29 cellular contexts compared by ENCODE assay signal in the genomic region with DNA sequence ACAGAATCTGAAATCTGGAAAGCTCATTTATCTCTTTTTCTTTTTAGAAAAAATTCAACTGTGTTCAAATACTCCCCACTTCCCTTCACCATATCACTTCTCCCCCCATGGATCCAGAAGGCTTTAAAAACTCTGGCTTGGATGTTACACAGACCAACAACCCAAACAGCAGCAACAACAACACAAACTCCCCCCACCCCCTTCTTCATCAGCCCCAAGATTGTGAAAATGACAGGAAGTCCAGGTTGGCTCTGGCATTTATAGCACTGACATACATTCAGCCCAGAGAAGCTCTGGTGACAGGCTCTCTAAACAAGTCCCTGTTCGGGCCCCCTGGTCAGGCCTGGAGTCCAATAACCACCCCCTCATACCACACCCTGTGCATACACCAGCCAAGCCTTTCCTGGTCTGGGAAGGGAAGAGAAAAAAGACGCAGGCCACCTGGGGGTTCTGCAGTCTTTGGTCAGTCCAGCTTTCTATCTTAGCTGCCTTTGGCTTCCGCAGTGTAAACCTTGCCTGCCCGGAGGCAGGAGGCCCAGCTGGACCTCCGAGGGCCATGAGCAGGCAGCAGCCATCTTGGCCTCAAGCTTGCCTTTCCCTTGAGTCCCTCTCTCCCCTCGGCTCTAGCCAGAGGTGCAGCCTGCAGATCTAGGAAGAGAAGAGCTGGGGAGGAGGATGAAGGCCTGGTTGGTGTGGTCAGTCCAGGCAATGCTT. TPM values are rescaled to one million over a fixed set of nuclear protein-coding genes. Genes with fewer than 3 reads are reported as not detected.
A peak's percentile ranks its signal among the peaks of the same experiment; 100 is the strongest.
DNase-seq lines count a peak whose midpoint lies in the region; ATAC-seq and TF ChIP-seq lines count a peak whose summit lies in the region.
"Had no signal": no experiment of that assay in that cellular context is flagged by ENCODE, and none has a peak within 500 bp of the region (broad histone marks: within the 10 kb centered on the region; RNA-seq: fewer than 3 reads in every experiment).

No MANE protein-coding gene starts in this region.

- H3K27me3 ChIP-seq in body of pancreas (peaks cover 0 to 3% of the 10 kb centered on the region in 2 donors), mesenchymal stem cell (ENCODE audit: control insufficient read depth in 1 of 2, insufficient read depth in 1 of 2, low read length in 2 of 2) (peaks cover 87 to 99% of the 10 kb centered on the region in 2 experiments), trophoblast cell (ENCODE audit: insufficient read depth, low read length) (peaks cover 24% of the 10 kb centered on the region), vagina (peaks cover 3% of the 10 kb centered on the region)

- no peak overlapping the region for H3K14ac ChIP-seq in mesenchymal stem cell (ENCODE audit: low read length in 2 of 2)
- H3K14ac ChIP-seq in trophoblast cell (ENCODE audit: low read length), result no peak overlapping the region

- H3K9me3 ChIP-seq in body of pancreas (no peaks in the 10 kb centered on the region), mesenchymal stem cell (ENCODE audit: control insufficient read depth, low read length) (no peaks in the 10 kb centered on the region), trophoblast cell (ENCODE audit: insufficient read depth, low read depth, low read length) (no peaks in the 10 kb centered on the region), vagina (no peaks in the 10 kb centered on the region)
- H3K9me3 ChIP-seq: heart left ventricle, psoas muscle, tibial artery had no signal

- H3K4me1 ChIP-seq in body of pancreas (peaks cover 66% of the 10 kb centered on the region), mesenchymal stem cell (ENCODE audit: control insufficient read depth, insufficient read depth, low read depth, low read length) (peaks cover 14% of the 10 kb centered on the region), trophoblast cell (ENCODE audit: control insufficient read depth in 1 of 2, insufficient read depth in 2 of 2, low read length in 2 of 2) (peaks cover 34 to 40% of the 10 kb centered on the region in 2 experiments), vagina (peaks cover 24% of the 10 kb centered on the region)

- WGBS in body of pancreas, 2 donors, result 59 to 70% methylated on average over 4 to 6 of the region's 6 CpGs
- WGBS in mesenchymal stem cell, result 9% methylated on average over 6 of the region's 6 CpGs
- WGBS in trophoblast cell (ENCODE audit: extremely low coverage, insufficient coverage, insufficient read length), result no CpG with 5 or more reads among the region's 6 CpGs

- H2AK5ac ChIP-seq in mesenchymal stem cell (ENCODE audit: low read length, severe bottlenecking) (no peak overlapping the region), trophoblast cell (ENCODE audit: low read length) (no peak overlapping the region)

- H3K9ac ChIP-seq in mesenchymal stem cell (ENCODE audit: low read length), result no peak overlapping the region
- H3K9ac ChIP-seq in trophoblast cell (ENCODE audit: low read length), result peak overlapping the region; percentile 47

- no peaks in the 10 kb centered on the region for H3K9me3 Mint-ChIP-seq in activated CD4-positive, alpha-beta memory T cell treated with anti-CD3 and anti-CD28 coated beads, Interleukin-2, amount 10 ng/mL, durations not matched to agents 7 days and 5 days
- H3K9me3 Mint-ChIP-seq: activated CD4-positive, alpha-beta T cell treated with anti-CD3 and anti-CD28 coated beads, Interleukin-2, amount 10 ng/mL, durations not matched to agents 7 days and 5 days; CD8-positive, alpha-beta T cell; neural crest cell; T-cell had no signal

- H4K8ac ChIP-seq in mesenchymal stem cell (ENCODE audit: low read length) (peak overlapping the region; percentile 45), trophoblast cell (ENCODE audit: low read depth, low read length) (no peak overlapping the region)

- peaks cover 81% of the 10 kb centered on the region for H3K27me3 Mint-ChIP-seq in activated CD4-positive, alpha-beta memory T cell treated with anti-CD3 and anti-CD28 coated beads, Interleukin-2, amount 10 ng/mL, durations not matched to agents 7 days and 5 days

- H3K4me3 Mint-ChIP-seq in activated CD4-positive, alpha-beta memory T cell treated with anti-CD3 and anti-CD28 coated beads, Interleukin-2, amount 10 ng/mL, durations not matched to agents 7 days and 5 days, result no peak overlapping the region
- H3K4me3 Mint-ChIP-seq: activated CD4-positive, alpha-beta T cell treated with anti-CD3 and anti-CD28 coated beads, Interleukin-2, amount 10 ng/mL, durations not matched to agents 7 days and 5 days; neural crest cell had no signal

- no peak overlapping the region for H2BK5ac ChIP-seq in mesenchymal stem cell (ENCODE audit: low read depth, low read length, poor library complexity, severe bottlenecking)
- no peak overlapping the region for H2BK5ac ChIP-seq in trophoblast cell (ENCODE audit: low read depth, low read length, poor library complexity)

- H3K18ac ChIP-seq in mesenchymal stem cell (ENCODE audit: low read depth in 1 of 2, low read length in 2 of 2) (no peak overlapping the region), trophoblast cell (ENCODE audit: low read length) (no peak overlapping the region)

- H4K12ac ChIP-seq in trophoblast cell (ENCODE audit: low read depth, low read length), result no peak overlapping the region

- H3K4me2 ChIP-seq in mesenchymal stem cell (ENCODE audit: low read length, poor library complexity, severe bottlenecking) (no peak overlapping the region), trophoblast cell (ENCODE audit: low read length) (peak overlapping the region; percentile 49)

- DNase-seq in HT-29 (ENCODE audit: low spot score), result peak; percentile 41
- DNase-seq in body of pancreas, result no peak
- DNase-seq in mesenchymal stem cell, result no peak
- DNase-seq in trophoblast cell, result no peak
- DNase-seq in activated CD4-positive, alpha-beta memory T cell treated with anti-CD3 and anti-CD28 coated beads, Interleukin-2, amount 10 ng/mL, durations not matched to agents 7 days and 5 days, result no peak
- no peak for DNase-seq in vagina (ENCODE audit: extremely low spot score in 2 of 2)
- no peak for DNase-seq in A172 (ENCODE audit: low spot score)
- DNase-seq: activated CD4-positive, alpha-beta T cell treated with anti-CD3 and anti-CD28 coated beads, Interleukin-2, amount 10 ng/mL, durations not matched to agents 7 days and 5 days; activated CD8-positive, alpha-beta memory T cell treated with anti-CD3 and anti-CD28 coated beads, Interleukin-2, amount 50 U/mL, for 4 hours; brain microvascular endothelial cell; DMS79; HCEC 1CT; heart left ventricle; NCI-H1417 treated with DMSO at 0.1 percent for 48 hours; NCI-H2171 treated with DMSO at 0.1 percent for 48 hours; NCI-H69; psoas muscle; stimulated activated CD4-positive, alpha-beta T cell treated with anti-CD3 and anti-CD28 coated beads, Interleukin-4, amount 100 ng/mL, for 1 hour; stimulated activated naive CD8-positive, alpha-beta T cell treated with anti-CD3 and anti-CD28 coated beads, Interleukin-15, Interleukin-2, amounts not matched to agents 100 U/mL and 50 U/mL, for 24 hours; T-cell; tibial artery had no signal

- intact Hi-C loops in body of pancreas (cut with DNase I), result no loop called here
- intact Hi-C loops in vagina (cut with DNase I), result no loop called here

- H3K27ac Mint-ChIP-seq in activated CD4-positive, alpha-beta memory T cell treated with anti-CD3 and anti-CD28 coated beads, Interleukin-2, amount 10 ng/mL, durations not matched to agents 7 days and 5 days, result no peak overlapping the region
- H3K27ac Mint-ChIP-seq: activated CD4-positive, alpha-beta T cell treated with anti-CD3 and anti-CD28 coated beads, Interleukin-2, amount 10 ng/mL, durations not matched to agents 7 days and 5 days; CD8-positive, alpha-beta T cell; T-cell had no signal

- no peak overlapping the region for H3K23ac ChIP-seq in mesenchymal stem cell (ENCODE audit: low read length in 2 of 2)
- H3K23ac ChIP-seq in trophoblast cell (ENCODE audit: low read length), result no peak overlapping the region

- TF ChIP-seq CTCF in body of pancreas (IDR thresholded peaks at IDR 0.05) (no peak), vagina (IDR thresholded peaks at IDR 0.05) (no peak)

- no peaks in the 10 kb centered on the region for H3K79me1 ChIP-seq in mesenchymal stem cell (replicated peaks; ENCODE audit: low read length, poor library complexity, severe bottlenecking)
- H3K79me1 ChIP-seq in trophoblast cell (ENCODE audit: low read length), result peaks cover 5% of the 10 kb centered on the region

- H2BK120ac ChIP-seq in mesenchymal stem cell (ENCODE audit: low read depth, low read length) (no peak overlapping the region), trophoblast cell (ENCODE audit: insufficient read depth, low read length, poor library complexity) (no peak overlapping the region)

- no peaks in the 10 kb centered on the region for H3K36me3 Mint-ChIP-seq in activated CD4-positive, alpha-beta memory T cell treated with anti-CD3 and anti-CD28 coated beads, Interleukin-2, amount 10 ng/mL, durations not matched to agents 7 days and 5 days (ENCODE audit: low read depth)
- H3K36me3 Mint-ChIP-seq: CD8-positive, alpha-beta T cell; T-cell had no signal

- ATAC-seq in body of pancreas, result no peak
- ATAC-seq in GM19455 (IDR thresholded peaks at IDR 0.05; ENCODE audit: unreplicated experiment), result no peak
- ATAC-seq: CD8-positive, alpha-beta T cell; heart left ventricle; psoas muscle; Right ventricle myocardium inferior; stimulated activated naive CD8-positive, alpha-beta T cell treated with anti-CD3 and anti-CD28 coated beads, Interleukin-15, Interleukin-2, amounts not matched to agents 100 U/mL and 50 U/mL, for 24 hours; T-cell had no signal

- POLR2A ChIA-PET in activated CD4-positive, alpha-beta memory T cell treated with anti-CD3 and anti-CD28 coated beads, Interleukin-2, amount 10 ng/mL, durations not matched to agents 7 days and 5 days (lab: Charles Lee), result no interaction called here

- no peak for TF ChIP-seq POLR2A in body of pancreas (IDR thresholded peaks at IDR 0.05)
- no peak for TF ChIP-seq POLR2A in vagina (IDR thresholded peaks at IDR 0.05)

- no peak overlapping the region for H2BK15ac ChIP-seq in mesenchymal stem cell (ENCODE audit: low read depth, poor library complexity, severe bottlenecking)

- H4K91ac ChIP-seq in mesenchymal stem cell (ENCODE audit: low read length) (no peak overlapping the region), trophoblast cell (ENCODE audit: low read depth, low read length) (no peak overlapping the region)

- H3K79me2 ChIP-seq in trophoblast cell (ENCODE audit: control insufficient read depth, insufficient read depth, low read length, poor library complexity), result no peaks in the 10 kb centered on the region

- H3K4ac ChIP-seq in mesenchymal stem cell (ENCODE audit: low read depth in 1 of 2, low read length in 2 of 2) (no peak overlapping the region), trophoblast cell (ENCODE audit: low read depth, low read length) (no peak overlapping the region)

- H3K27ac ChIP-seq in body of pancreas (peak overlapping the region in 3 of 4 donors; percentile 77 to 90 (median 88)), mesenchymal stem cell (ENCODE audit: low read length, poor library complexity, severe bottlenecking) (no peak overlapping the region), trophoblast cell (ENCODE audit: low read depth, low read length) (peak overlapping the region; percentile 45), vagina (no peak overlapping the region)
- H3K27ac ChIP-seq: brain microvascular endothelial cell, coronary artery, heart left ventricle, psoas muscle, tibial artery had no signal

- CTCF ChIA-PET in activated CD4-positive, alpha-beta memory T cell treated with anti-CD3 and anti-CD28 coated beads, Interleukin-2, amount 10 ng/mL, durations not matched to agents 7 days and 5 days (lab: Charles Lee), result interaction anchor here (0.9 to 1.3 kb wide), 3 partner anchors 8 to 132 kb away, joined by 3 to 5 read pairs (median 3); no protein-coding TSS in a partner anchor

- H3K36me3 ChIP-seq in body of pancreas (replicated peaks in 1 of 2; ENCODE audit: insufficient read depth in 1 of 2, low read depth in 2 of 2), result no peaks in the 10 kb centered on the region
- H3K36me3 ChIP-seq in mesenchymal stem cell (ENCODE audit: control insufficient read depth in 1 of 2, insufficient read depth in 2 of 2, low read depth in 1 of 2, low read length in 2 of 2), result no peaks in the 10 kb centered on the region
- peaks cover 0 to 2% of the 10 kb centered on the region in 2 experiments for H3K36me3 ChIP-seq in trophoblast cell (ENCODE audit: control insufficient read depth in 1 of 2, insufficient read depth in 2 of 2, low read length in 2 of 2)
- no peaks in the 10 kb centered on the region for H3K36me3 ChIP-seq in vagina
- H3K36me3 ChIP-seq: brain microvascular endothelial cell, heart left ventricle, tibial artery had no signal

- H2AFZ ChIP-seq in mesenchymal stem cell (ENCODE audit: low read depth, low read length) (no peak overlapping the region), trophoblast cell (ENCODE audit: insufficient read depth, low read length, poor library complexity) (no peak overlapping the region)

- H2BK12ac ChIP-seq in mesenchymal stem cell (ENCODE audit: low read length in 2 of 2) (no peak overlapping the region), trophoblast cell (ENCODE audit: low read length) (no peak overlapping the region)

- peaks cover 6% of the 10 kb centered on the region for H3K4me1 Mint-ChIP-seq in activated CD4-positive, alpha-beta memory T cell treated with anti-CD3 and anti-CD28 coated beads, Interleukin-2, amount 10 ng/mL, durations not matched to agents 7 days and 5 days

- H3K4me3 ChIP-seq in body of pancreas, result no peak overlapping the region
- no peak overlapping the region for H3K4me3 ChIP-seq in mesenchymal stem cell (ENCODE audit: insufficient read depth in 1 of 2, low read depth in 1 of 2, low read length in 2 of 2)
- no peak overlapping the region for H3K4me3 ChIP-seq in trophoblast cell (ENCODE audit: low read depth, low read length)
- H3K4me3 ChIP-seq in vagina, result no peak overlapping the region
- H3K4me3 ChIP-seq: coronary artery, heart left ventricle, psoas muscle, tibial artery had no signal

RNA-seq across cellular contexts. Expression of a gene that starts 6.8 kb away (rescaled TPM):
- total RNA-seq in HT-29 (2014; rRNA removed; shearing (Covaris generic)), result 4.1 and 5.4 TPM in 2 replicates
- total RNA-seq in body of pancreas (1 to 10 TPM; 1.3 to 1.6 TPM), vagina (not detected)
- 1.9 TPM for polyA plus RNA-seq in mesenchymal stem cell (2013, experiment 1 of 2)
- polyA plus RNA-seq in mesenchymal stem cell (2013, experiment 2 of 2), result 1.7 TPM
- 2.7 and 2.8 TPM in 2 replicates for polyA plus RNA-seq in trophoblast cell (2013)
- not detected for total RNA-seq in activated CD4-positive, alpha-beta memory T cell treated with anti-CD3 and anti-CD28 coated beads, Interleukin-2, amount 10 ng/mL, durations not matched to agents 7 days and 5 days
- total RNA-seq in A172 (2014; rRNA removed; shearing (Covaris generic)), result not detected in 2 replicates
- total RNA-seq: activated CD4-positive, alpha-beta T cell treated with anti-CD3 and anti-CD28 coated beads, Interleukin-2, amount 10 ng/mL, durations not matched to agents 7 days and 5 days; CD8-positive, alpha-beta T cell; heart left ventricle; lung microvascular endothelial cell; MCF 10A; psoas muscle; Right ventricle myocardium inferior had no signal
- polyA plus RNA-seq: heart left ventricle had no signal

RNA-seq across cellular contexts. Expression of a gene that starts 26.2 kb away (rescaled TPM):
- not detected in 2 replicates for total RNA-seq in HT-29 (2014; rRNA removed; shearing (Covaris generic))
- not detected for total RNA-seq in body of pancreas
- polyA plus RNA-seq in mesenchymal stem cell (2013, experiment 1 of 2), result not detected
- not detected for polyA plus RNA-seq in mesenchymal stem cell (2013, experiment 2 of 2)
- 0.10 and 0.14 TPM in 2 replicates for polyA plus RNA-seq in trophoblast cell (2013)
- not detected for total RNA-seq in activated CD4-positive, alpha-beta memory T cell treated with anti-CD3 and anti-CD28 coated beads, Interleukin-2, amount 10 ng/mL, durations not matched to agents 7 days and 5 days
- not detected for total RNA-seq in vagina
- not detected in 2 replicates for total RNA-seq in A172 (2014; rRNA removed; shearing (Covaris generic))
- total RNA-seq: activated CD4-positive, alpha-beta T cell treated with anti-CD3 and anti-CD28 coated beads, Interleukin-2, amount 10 ng/mL, durations not matched to agents 7 days and 5 days; CD8-positive, alpha-beta T cell; heart left ventricle; lung microvascular endothelial cell; MCF 10A; psoas muscle; Right ventricle myocardium inferior; smooth muscle cell; T-cell had no signal
- polyA plus RNA-seq: heart left ventricle, psoas muscle, smooth muscle cell had no signal

RNA-seq across cellular contexts. Expression of a gene that starts 42.5 kb away (rescaled TPM):
- total RNA-seq in HT-29 (2014; rRNA removed; shearing (Covaris generic)), result 0.51 and 0.89 TPM in 2 replicates
- total RNA-seq in body of pancreas, result 10 to 100 TPM in 1 of 2 donors, 1 to 10 TPM in 1; 6.5 to 25.1 TPM
- polyA plus RNA-seq in mesenchymal stem cell (2013, experiment 1 of 2), result not detected
- polyA plus RNA-seq in mesenchymal stem cell (2013, experiment 2 of 2), result not detected
- polyA plus RNA-seq in trophoblast cell (2013), result not detected in 2 replicates
- total RNA-seq in activated CD4-positive, alpha-beta memory T cell treated with anti-CD3 and anti-CD28 coated beads, Interleukin-2, amount 10 ng/mL, durations not matched to agents 7 days and 5 days, result not detected
- not detected for total RNA-seq in vagina
- 0.22 TPM in 1 of 2 replicates, not detected in the other for total RNA-seq in A172 (2014; rRNA removed; shearing (Covaris generic))
- total RNA-seq: activated CD4-positive, alpha-beta T cell treated with anti-CD3 and anti-CD28 coated beads, Interleukin-2, amount 10 ng/mL, durations not matched to agents 7 days and 5 days; CD8-positive, alpha-beta T cell; heart left ventricle; lung microvascular endothelial cell; neural crest cell; psoas muscle; Right ventricle myocardium inferior; smooth muscle cell; T-cell had no signal
- polyA plus RNA-seq: heart left ventricle, psoas muscle, smooth muscle cell had no signal

Comparison
In these comparisons a context has a peak if more than half of its experiments do, and no peak if none do; other contexts are left out.
1. H3K27ac ChIP-seq: peak in body of pancreas (3 of 4) and trophoblast cell (single experiment); none in mesenchymal stem cell (single experiment) and vagina (single experiment).